In genomic region chr5:149317281-149318048, GRCh38 we compare ENCODE assay signal across 8 cellular contexts. TPM values are rescaled to one million over a fixed set of nuclear protein-coding genes. Genes with fewer than 3 reads are reported as not detected.
DNase-seq lines count a peak whose midpoint lies in the region; ATAC-seq and TF ChIP-seq lines count a peak whose summit lies in the region.

No MANE protein-coding gene starts in this region.

- H3K4me3 ChIP-seq in AG09309 (ENCODE audit: control insufficient read depth, low read depth, low read length) (no peak overlapping the region), adipocyte (ENCODE audit: low read length) (no peak overlapping the region)

- no peak overlapping the region for H3K9ac ChIP-seq in adipocyte (ENCODE audit: low read length)

- H3K36me3 ChIP-seq in adipocyte (ENCODE audit: control insufficient read depth, insufficient read depth, low read length, severe bottlenecking), result peaks cover 21% of the 10 kb centered on the region

- POLR2A ChIA-PET in GM10248 (lab: Yijun Ruan, JAX), result no interaction called here

- ATAC-seq in HG03139 (IDR thresholded peaks at IDR 0.05; ENCODE audit: unreplicated experiment) (peak; percentile 63), sciatic nerve (no peak)

- DNase-seq in AG09309 (ENCODE audit: low read depth), result peak; percentile 13
- peak; percentile 75 for DNase-seq in GM10248 (ENCODE audit: extremely low spot score)
- peak; percentile 46 for DNase-seq in NOMO-1 treated with DMSO at 0.1 percent for 48 hours (lab: John Stamatoyannopoulos, UW; ENCODE audit: unreplicated experiment)
- peak; percentile 80 for DNase-seq in adipocyte (ENCODE audit: low read depth)
- DNase-seq in iPS-NIHi7 (ENCODE audit: extremely low spot score), result peak; percentile 63
- peak; percentile 14 for DNase-seq in stimulated activated naive CD4-positive, alpha-beta T cell treated with Interleukin-2 at 50 U/mL for 16 hours (lab: John Stamatoyannopoulos, UW)
- no peak for DNase-seq in sciatic nerve (ENCODE audit: low spot score)

- CTCF ChIA-PET in GM10248 (lab: Yijun Ruan, JAX), result interaction anchor here (0.6 to 12.6 kb wide), 24 partner anchors 9 to 683 kb away, joined by 3 to 152 read pairs (median 4); partner anchors contain the start of genes CSNK1A1, GRPEL2, HMGXB3 and PCYOX1L

- intact Hi-C loops in sciatic nerve (cut with DNase I), result loop anchor here (5.0 kb wide), 1 partner anchor 245 kb away; no protein-coding TSS in a partner anchor

- H3K9me3 ChIP-seq in adipocyte (ENCODE audit: control insufficient read depth, low read length), result no peaks in the 10 kb centered on the region

- peaks cover 18% of the 10 kb centered on the region for H3K4me1 ChIP-seq in adipocyte (ENCODE audit: control insufficient read depth, insufficient read depth, low read length)

- H3K27me3 ChIP-seq in adipocyte (replicated peaks; ENCODE audit: control insufficient read depth, insufficient read depth, low read length), result no peaks in the 10 kb centered on the region

- peak; percentile 64 for TF ChIP-seq CTCF in AG09309 (IDR thresholded peaks at IDR 0.05; ENCODE audit: control insufficient read depth, insufficient read depth, low read depth, low read length, missing control alignments)
- TF ChIP-seq CTCF in GM10248 (IDR thresholded peaks at IDR 0.05; ENCODE audit: control extremely low read depth, extremely low read depth, low read depth, missing control alignments), result peak; percentile 74

RNA-seq across cellular contexts. Expression of gene GRPEL2, which starts 27.8 kb away (rescaled TPM):
- 21.6 TPM for total RNA-seq in sciatic nerve

RNA-seq across cellular contexts. Expression of gene PCYOX1L, which starts 40.4 kb away (rescaled TPM):
- total RNA-seq in sciatic nerve, result 10.8 TPM

RNA-seq across cellular contexts. Expression of gene AFAP1L1, which starts 45.8 kb away (rescaled TPM):
- total RNA-seq in sciatic nerve, result 54.8 TPM
